In the genomic region with DNA sequence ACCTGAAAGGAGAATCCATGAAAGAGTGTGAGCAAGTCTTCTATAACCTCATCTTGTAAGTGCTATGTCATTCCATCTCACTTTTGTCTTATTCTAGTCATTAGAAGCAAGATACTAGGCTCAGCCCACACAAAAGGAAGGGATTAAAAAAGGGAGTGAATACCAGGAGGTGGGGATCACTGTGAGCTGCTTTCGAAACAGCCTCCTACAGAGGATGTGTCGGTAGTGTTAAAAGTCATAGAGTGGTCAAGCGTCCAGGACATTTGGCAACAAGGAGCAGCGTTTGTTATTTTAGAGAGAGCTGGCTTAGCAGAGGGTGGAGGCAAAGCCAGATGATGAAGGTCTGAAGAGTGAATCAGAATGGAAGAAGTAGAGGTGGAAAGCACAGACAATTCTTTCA, we compare ENCODE assay signal across 23 cellular contexts. TPM values are rescaled to one million over a fixed set of nuclear protein-coding genes. Genes with fewer than 3 reads are reported as not detected.
DNase-seq lines count a peak whose midpoint lies in the region; ATAC-seq, FAIRE-seq and TF ChIP-seq lines count a peak whose summit lies in the region.
"Had no signal": no experiment of that assay in that cellular context is flagged by ENCODE, and none has a peak within 500 bp of the region (broad histone marks: within the 10 kb centered on the region; RNA-seq: fewer than 3 reads in every experiment).

No MANE protein-coding gene starts in this region.

- no peaks in the 10 kb centered on the region for H3K36me3 Mint-ChIP-seq in CD4-positive, alpha-beta T cell (ENCODE audit: low read depth)
- H3K36me3 Mint-ChIP-seq: activated naive CD4-positive, alpha-beta T cell treated with anti-CD3 and anti-CD28 coated beads, Interleukin-2, amount 50 U/mL, for 24 hours had no signal

- FAIRE-seq in small intestine (lab: Jason Lieb, UNC), result no peak
- FAIRE-seq: keratinocyte, TTC549, urothelium cell line had no signal

- 0 out of 2 replicates have a peak overlapping the region, but pooled peaks have one; percentile 14 for H4K5ac ChIP-seq in IMR-90 (ENCODE audit: low read depth, low read length)

- no peak overlapping the region for H2AK5ac ChIP-seq in IMR-90 (ENCODE audit: low read depth, low read length)

- TF ChIP-seq POLR2A in IMR-90 (IDR thresholded peaks at IDR 0.05; ENCODE audit: low read depth, low read length) (no peak), right lobe of liver (IDR thresholded peaks at IDR 0.05) (no peak), Peyer's patch (IDR thresholded peaks at IDR 0.05) (no peak)

- in situ Hi-C loops in IMR-90 (cut with MboI; ENCODE audit: low sequenced_read_pairs), result no loop called here

- H3K27ac ChIP-seq in IMR-90 (ENCODE audit: insufficient read depth, low read length) (no peak overlapping the region), right lobe of liver (no peak overlapping the region), Peyer's patch (no peak overlapping the region), small intestine (ENCODE audit: low read depth in 1 of 2, low read length in 1 of 2) (no peak overlapping the region)
- H3K27ac ChIP-seq in CD4-positive, alpha-beta T cell (ENCODE audit: low read depth, low read length), result no peak overlapping the region
- H3K27ac ChIP-seq: heart left ventricle, HL-60, ovary, SJSA1 had no signal

- H4K20me1 ChIP-seq in IMR-90 (ENCODE audit: insufficient read depth, low read length), result no peaks in the 10 kb centered on the region

- peak overlapping the region; percentile 56; the same call in 1 of the 3 replicates for H2BK15ac ChIP-seq in IMR-90 (ENCODE audit: low read depth, low read length)

- no peaks in the 10 kb centered on the region for H3K9me1 ChIP-seq in IMR-90 (ENCODE audit: insufficient read depth, low read length)

- TF ChIP-seq CTCF in IMR-90 (conservative IDR thresholded peaks at IDR 0.05; ENCODE audit: low read depth, low read length) (no peak), right lobe of liver (IDR thresholded peaks at IDR 0.05) (no peak), BE2C (IDR thresholded peaks at IDR 0.05; ENCODE audit: low read depth, low read length) (no peak), Peyer's patch (IDR thresholded peaks at IDR 0.05) (no peak)
- TF ChIP-seq CTCF in CD4-positive, alpha-beta T cell (IDR thresholded peaks at IDR 0.05), result no peak

- TF ChIP-seq RAD21 in IMR-90 (IDR thresholded peaks at IDR 0.05; ENCODE audit: low read length), result no peak

- CTCF ChIA-PET in IMR-90 (lab: Yijun Ruan, JAX), result no interaction called here
- CTCF ChIA-PET in CD4-positive, alpha-beta T cell (lab: Charles Lee), result no interaction called here

- POLR2A ChIA-PET in IMR-90 (lab: Charles Lee; ENCODE audit: unreplicated experiment), result no interaction called here
- POLR2A ChIA-PET in CD4-positive, alpha-beta T cell (lab: Charles Lee), result no interaction called here

- H3K4me3 ChIP-seq in IMR-90 (ENCODE audit: insufficient read depth, low read depth, low read length) (no peak overlapping the region), right lobe of liver (no peak overlapping the region), BE2C (ENCODE audit: low read depth, low read length) (no peak overlapping the region), Peyer's patch (no peak overlapping the region), small intestine (ENCODE audit: low read depth in 1 of 2, low read length in 2 of 2) (no peak overlapping the region)
- H3K4me3 ChIP-seq: heart left ventricle, ovary, SJSA1 had no signal

- H3K36me3 ChIP-seq in IMR-90 (ENCODE audit: control insufficient read depth, insufficient read depth, low read length), result no peaks in the 10 kb centered on the region
- no peaks in the 10 kb centered on the region for H3K36me3 ChIP-seq in right lobe of liver
- H3K36me3 ChIP-seq in BE2C, result no peaks in the 10 kb centered on the region
- no peaks in the 10 kb centered on the region for H3K36me3 ChIP-seq in Peyer's patch
- no peaks in the 10 kb centered on the region for H3K36me3 ChIP-seq in small intestine (ENCODE audit: control insufficient read depth in 2 of 2, insufficient read depth in 2 of 2, low read length in 2 of 2)
- H3K36me3 ChIP-seq: heart left ventricle, ovary, SJSA1 had no signal

- DNase-seq in AG08395 (ENCODE audit: low spot score) (peak; percentile 34), IMR-90 (peak; percentile 84), dedifferentiated amniotic fluid mesenchymal stem cell (ENCODE audit: extremely low spot score) (peak; percentile 32), right lobe of liver (no peak), BE2C (no peak), Peyer's patch (no peak), small intestine (no peak)
- no peak for DNase-seq in CD4-positive, alpha-beta T cell
- DNase-seq: activated CD4-positive, alpha-beta T cell treated with anti-CD3 and anti-CD28 coated beads, Interleukin-2, amount 50 U/mL, for 4 hours; activated T-cell treated with anti-CD3 and anti-CD28 coated beads, Interleukin-2, amount 50 U/mL, for 1 hour; AML-193; heart left ventricle; NCI-H187; stimulated activated CD4-positive, alpha-beta T cell treated with anti-CD3 and anti-CD28 coated beads, Interleukin-12 subunit alpha, Interleukin-12 subunit beta, amount 100 ng/mL, for 4 hours had no signal

- intact Hi-C loops in IMR-90 (cut with micrococcal nuclease), result loop anchor here (2.0 kb wide), 1 partner anchor 14 kb away; no protein-coding TSS in a partner anchor
- intact Hi-C loops in right lobe of liver (cut with DNase I), result no loop called here
- intact Hi-C loops in CD4-positive, alpha-beta T cell (cut with DNase I, micrococcal nuclease), result no loop called here

- no peak overlapping the region for H2AK9ac ChIP-seq in IMR-90 (replicated peaks; ENCODE audit: low read depth, low read length, poor library complexity)

- no peak overlapping the region for H3K9ac ChIP-seq in IMR-90 (ENCODE audit: low read depth, low read length)

- H4K91ac ChIP-seq in IMR-90 (ENCODE audit: insufficient read depth, low read depth, low read length), result 0 out of 2 replicates have a peak overlapping the region, but pooled peaks have one; percentile 33

- peak overlapping the region; percentile 31 for H2BK120ac ChIP-seq in IMR-90 (ENCODE audit: low read depth, low read length)

- H3K9me3 ChIP-seq in IMR-90 (ENCODE audit: control insufficient read depth, insufficient read depth, low read length) (no peaks in the 10 kb centered on the region), right lobe of liver (no peaks in the 10 kb centered on the region), BE2C (no peaks in the 10 kb centered on the region), Peyer's patch (no peaks in the 10 kb centered on the region), small intestine (ENCODE audit: control insufficient read depth, low read depth) (no peaks in the 10 kb centered on the region)
- H3K9me3 ChIP-seq in CD4-positive, alpha-beta T cell (ENCODE audit: control insufficient read depth, low read length), result no peaks in the 10 kb centered on the region
- H3K9me3 ChIP-seq: heart left ventricle, ovary, SJSA1 had no signal

- H3K4me2 ChIP-seq in IMR-90 (ENCODE audit: low read depth, low read length), result peak overlapping the region; percentile 48; the same call in 1 of the 2 replicates

- H3K27me3 ChIP-seq in IMR-90 (ENCODE audit: control insufficient read depth, insufficient read depth, low read length), result no peaks in the 10 kb centered on the region
- H3K27me3 ChIP-seq in right lobe of liver, result no peaks in the 10 kb centered on the region
- no peaks in the 10 kb centered on the region for H3K27me3 ChIP-seq in BE2C
- no peaks in the 10 kb centered on the region for H3K27me3 ChIP-seq in Peyer's patch
- no peaks in the 10 kb centered on the region for H3K27me3 ChIP-seq in CD4-positive, alpha-beta T cell (ENCODE audit: control insufficient read depth, insufficient read depth, low read length)
- H3K27me3 ChIP-seq in small intestine (ENCODE audit: control insufficient read depth in 2 of 2, insufficient read depth in 2 of 2, low read length in 2 of 2), result peaks cover 0 to 4% of the 10 kb centered on the region in 2 donors
- H3K27me3 ChIP-seq: heart left ventricle, ovary, SJSA1 had no signal

- no peak overlapping the region for H3K4me3 Mint-ChIP-seq in CD4-positive, alpha-beta T cell
- H3K4me3 Mint-ChIP-seq: activated naive CD4-positive, alpha-beta T cell treated with anti-CD3 and anti-CD28 coated beads, Interleukin-2, amount 50 U/mL, for 24 hours; central memory CD8-positive, alpha-beta T cell; stimulated activated naive CD8-positive, alpha-beta T cell treated with anti-CD3 and anti-CD28 coated beads, Interleukin-15, Interleukin-2, amounts not matched to agents 100 ng/mL and 50 ng/mL, for 24 hours had no signal

- H3K4ac ChIP-seq in IMR-90 (ENCODE audit: low read depth, low read length), result peak overlapping the region; percentile 53; the same call in 1 of the 2 replicates

- H3K27me3 Mint-ChIP-seq in CD4-positive, alpha-beta T cell, result no peaks in the 10 kb centered on the region
- H3K27me3 Mint-ChIP-seq: activated naive CD4-positive, alpha-beta T cell treated with anti-CD3 and anti-CD28 coated beads, Interleukin-2, amount 50 U/mL, for 24 hours had no signal

- 8% methylated on average over 4 of the region's 4 CpGs; no CpG with 5 or more reads in 1 of the 2 experiments for WGBS in IMR-90 (ENCODE audit: extremely low coverage in 2 of 2, insufficient read length in 1 of 2), 2 experiments
- WGBS in right lobe of liver (ENCODE audit: insufficient coverage, low coverage, low lambda C conversion rate, missing lambda C conversion rate), result 14% methylated on average over 4 of the region's 4 CpGs
- 90 to 98% (median 92%) methylated on average over 4 of the region's 4 CpGs for WGBS in small intestine, 3 donors

- peak overlapping the region; percentile 49; the same call in 1 of the 2 replicates for H2BK20ac ChIP-seq in IMR-90 (ENCODE audit: low read depth, low read length)

- H3K4me1 Mint-ChIP-seq in CD4-positive, alpha-beta T cell (ENCODE audit: low read depth), result peaks cover 21% of the 10 kb centered on the region

- H2BK5ac ChIP-seq in IMR-90 (ENCODE audit: low read depth, low read length, poor library complexity, severe bottlenecking), result peak overlapping the region; percentile 26

- H3K4me1 ChIP-seq in IMR-90 (ENCODE audit: control insufficient read depth, insufficient read depth, low read length), result peaks cover 4% of the 10 kb centered on the region
- peaks cover 0 to 22% (median 10%) of the 10 kb centered on the region in 4 donors for H3K4me1 ChIP-seq in right lobe of liver
- H3K4me1 ChIP-seq in BE2C, result no peaks in the 10 kb centered on the region
- H3K4me1 ChIP-seq in Peyer's patch, result no peaks in the 10 kb centered on the region
- H3K4me1 ChIP-seq in small intestine (ENCODE audit: control insufficient read depth in 2 of 2, insufficient read depth in 1 of 2, low read depth in 1 of 2, low read length in 1 of 2), result no peaks in the 10 kb centered on the region
- H3K4me1 ChIP-seq: heart left ventricle, SJSA1 had no signal

- H4K8ac ChIP-seq in IMR-90 (ENCODE audit: low read depth in 2 of 2, low read length in 2 of 2), result 0 out of 4 replicates have a peak overlapping the region, but pooled peaks of 1 of the 2 experiments have one; percentile 31

- 0 out of 2 replicates have a peak overlapping the region, but pooled peaks have one; percentile 2 for H3K14ac ChIP-seq in IMR-90 (replicated peaks; ENCODE audit: low read depth, low read length)

- ATAC-seq in IMR-90 (ENCODE audit: low read depth), result peak; percentile 91
- peak; percentile 55 to 70 (median 61) for ATAC-seq in right lobe of liver
- ATAC-seq in CD4-positive, alpha-beta T cell (ENCODE audit: poor library complexity), result no peak
- ATAC-seq: heart left ventricle had no signal

- BruUV-seq in IMR-90 (replicated peaks; lab: Mats Ljungman, UMichigan), result no TSS peak

- no peak overlapping the region for H3K23ac ChIP-seq in IMR-90 (ENCODE audit: low read depth, low read length)

- H2AFZ ChIP-seq in IMR-90 (replicated peaks; ENCODE audit: low read length, poor library complexity), result peak overlapping the region; percentile 55

- H3K79me1 ChIP-seq in IMR-90 (ENCODE audit: low read depth in 1 of 2, low read length in 2 of 2), result no peaks in the 10 kb centered on the region

- no peak overlapping the region for H3K56ac ChIP-seq in IMR-90 (ENCODE audit: extremely low read depth, insufficient read depth, low read length)

- no peaks in the 10 kb centered on the region for H3K9me3 Mint-ChIP-seq in CD4-positive, alpha-beta T cell
- H3K9me3 Mint-ChIP-seq: activated naive CD4-positive, alpha-beta T cell treated with anti-CD3 and anti-CD28 coated beads, Interleukin-2, amount 50 U/mL, for 24 hours; central memory CD8-positive, alpha-beta T cell; stimulated activated naive CD8-positive, alpha-beta T cell treated with anti-CD3 and anti-CD28 coated beads, Interleukin-15, Interleukin-2, amounts not matched to agents 100 ng/mL and 50 ng/mL, for 24 hours had no signal

- H3K27ac Mint-ChIP-seq in CD4-positive, alpha-beta T cell, result no peak overlapping the region
- H3K27ac Mint-ChIP-seq: activated naive CD4-positive, alpha-beta T cell treated with anti-CD3 and anti-CD28 coated beads, Interleukin-2, amount 50 U/mL, for 24 hours; stimulated activated naive CD8-positive, alpha-beta T cell treated with anti-CD3 and anti-CD28 coated beads, Interleukin-15, Interleukin-2, amounts not matched to agents 100 ng/mL and 50 ng/mL, for 24 hours had no signal

- peak overlapping the region; percentile 48 for H3K18ac ChIP-seq in IMR-90 (ENCODE audit: low read depth, low read length)

- dilution Hi-C loops in IMR-90 (cut with HindIII; ENCODE audit: low sequenced_read_pairs, unreplicated experiment), result no loop called here

RNA-seq across cellular contexts. Expression of a gene that starts 11.7 kb away (rescaled TPM):
- total RNA-seq in IMR-90 (2012; rRNA removed), result 57.8 and 65.2 TPM in 2 replicates
- 8.8 and 9.4 TPM in 2 replicates for polyA plus RNA-seq in IMR-90 (2012; rRNA removed)
- polyA plus RNA-seq in IMR-90 (2012; cell fraction: cytosol; rRNA removed), result 2.6 and 2.7 TPM in 2 replicates
- 2.5 and 15.9 TPM in 2 replicates for polyA plus RNA-seq in IMR-90 (2012; cell fraction: nucleus; rRNA removed; ENCODE audit: low replicate concordance)
- 10 to 100 TPM; 14.3 to 22.6 (median 20.4) TPM for total RNA-seq in right lobe of liver
- polyA plus RNA-seq in BE2C (2012; ENCODE audit: insufficient read depth, insufficient read length, low read depth), result 12.6 TPM
- total RNA-seq in Peyer's patch, result 10 to 100 TPM; 17.7 to 48.7 (median 24.7) TPM
- 10 to 100 TPM; 30.9 to 34.0 TPM for total RNA-seq in CD4-positive, alpha-beta T cell
- polyA plus RNA-seq in small intestine, result 1 to 10 TPM; 4.6 to 6.5 (median 4.7) TPM

Comparison
In these comparisons a context has a peak if more than half of its experiments do, and no peak if none do; other contexts are left out.
1. DNase-seq: peak in AG08395 (single experiment), IMR-90 (single experiment) and dedifferentiated amniotic fluid mesenchymal stem cell (single experiment); none in right lobe of liver (0 of 3), BE2C (single experiment), Peyer's patch (0 of 3), CD4-positive, alpha-beta T cell (0 of 10) and small intestine (single experiment).